In the genomic region with DNA sequence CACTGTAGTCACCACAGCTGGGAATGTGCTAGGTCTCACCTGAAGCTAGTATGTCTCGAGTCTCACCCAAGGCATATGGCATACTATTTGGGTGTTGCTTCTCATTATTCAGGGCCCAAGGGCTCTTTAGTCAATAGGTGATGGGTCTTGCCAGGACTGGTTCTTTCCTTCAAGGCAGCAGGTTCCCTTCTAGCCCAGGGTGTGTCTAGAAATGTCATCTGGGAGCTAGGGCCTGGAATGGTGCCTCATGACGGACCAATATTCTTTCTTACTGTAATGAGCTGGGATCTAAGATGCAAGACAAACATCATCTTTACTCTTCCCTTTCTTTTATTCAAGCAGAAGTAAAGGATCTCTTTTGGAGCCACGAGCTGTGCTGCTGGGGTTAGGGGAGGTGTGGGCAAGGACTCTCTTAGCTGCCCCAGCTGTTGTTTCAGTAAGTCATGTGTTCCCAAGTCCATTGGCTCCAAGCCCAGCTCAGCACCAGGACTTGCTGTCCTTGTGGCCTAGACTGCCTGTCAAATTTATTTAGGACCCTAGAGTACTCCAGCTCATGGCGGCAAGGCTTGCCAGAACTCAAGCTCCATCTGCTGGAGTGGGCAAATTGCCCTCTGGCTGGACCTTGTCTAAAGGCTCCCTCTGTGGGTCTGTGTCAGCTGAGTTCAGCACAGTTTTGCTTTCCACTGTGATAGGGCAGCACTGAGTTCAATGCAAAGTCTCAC, we compare ENCODE assay signal across 6 cellular contexts.
DNase-seq lines count a peak whose midpoint lies in the region; ATAC-seq and TF ChIP-seq lines count a peak whose summit lies in the region.
"Not testable (repeated sequence)": the region's sequence is repeated elsewhere in the genome, so short reads cannot be mapped to it uniquely, and the experiment has no call there.

No MANE protein-coding gene starts in this region.

- TF ChIP-seq POLR2A in gastroesophageal sphincter (IDR thresholded peaks at IDR 0.05); heart left ventricle (IDR thresholded peaks at IDR 0.05); upper lobe of left lung (IDR thresholded peaks at IDR 0.05): not testable (repeated sequence)

- no CpG with 5 or more reads among the region's 4 CpGs for WGBS in gastroesophageal sphincter (ENCODE audit: low coverage in 1 of 2), 2 donors
- WGBS in heart left ventricle, 4 donors, result 24 to 67% (median 35%) methylated on average over 1 to 2 of the region's 4 CpGs
- 14 to 39% (median 26%) methylated on average over 1 to 2 of the region's 4 CpGs for WGBS in psoas muscle, 3 donors
- WGBS in upper lobe of left lung, 2 donors, result 42% methylated on average over 2 of the region's 4 CpGs; no CpG with 5 or more reads in 1 of the 2 donors

- TF ChIP-seq CTCF in gastroesophageal sphincter (IDR thresholded peaks at IDR 0.05); heart left ventricle (IDR thresholded peaks at IDR 0.05); left ventricle myocardium inferior (IDR thresholded peaks at IDR 0.05; ENCODE audit: borderline replicate concordance); psoas muscle (IDR thresholded peaks at IDR 0.05); upper lobe of left lung (IDR thresholded peaks at IDR 0.05): not testable (repeated sequence)

- H3K36me3 ChIP-seq in gastroesophageal sphincter; heart left ventricle; left ventricle myocardium inferior; psoas muscle (ENCODE audit: insufficient read depth in 1 of 2, low read depth in 1 of 2); upper lobe of left lung: not testable (repeated sequence)

- intact Hi-C loops in heart left ventricle (cut with DNase I); left ventricle myocardium inferior (cut with micrococcal nuclease); psoas muscle (cut with DNase I): not testable (repeated sequence)

- not testable (repeated sequence) for H3K27ac ChIP-seq in gastroesophageal sphincter, heart left ventricle, psoas muscle, upper lobe of left lung
- H3K27ac ChIP-seq in left ventricle myocardium inferior (replicated peaks), result peak overlapping the region; percentile 56

- ATAC-seq in gastroesophageal sphincter (peak; percentile 41), heart left ventricle (peak; percentile 95 to 99 (median 98)), left lobe of liver (peak; percentile 38), psoas muscle (peak; percentile 97 to 98 (median 98)), upper lobe of left lung (ENCODE audit: low FRiP score in 2 of 2) (peak; percentile 52 to 69)

- peak in 1 of 5 donors; percentile 20 for DNase-seq in heart left ventricle
- DNase-seq in left ventricle myocardium inferior, result peak; percentile 16
- DNase-seq in left lobe of liver (ENCODE audit: low spot score); upper lobe of left lung: not testable (repeated sequence)
- peak in 1 of 2 donors; percentile 38 for DNase-seq in psoas muscle

- not testable (repeated sequence) for H3K27me3 ChIP-seq in gastroesophageal sphincter; heart left ventricle; left ventricle myocardium inferior (ENCODE audit: low read depth); psoas muscle (ENCODE audit: insufficient read depth in 3 of 3, low read length in 2 of 3); upper lobe of left lung

- H3K9me3 ChIP-seq in gastroesophageal sphincter; heart left ventricle; left ventricle myocardium inferior (replicated peaks); psoas muscle; upper lobe of left lung: not testable (repeated sequence)

- not testable (repeated sequence) for H3K4me3 ChIP-seq in gastroesophageal sphincter, heart left ventricle, left ventricle myocardium inferior, psoas muscle, upper lobe of left lung

- H3K4me1 ChIP-seq in gastroesophageal sphincter, heart left ventricle, left ventricle myocardium inferior, psoas muscle, upper lobe of left lung: not testable (repeated sequence)

- not testable (repeated sequence) for TF ChIP-seq EP300 in gastroesophageal sphincter (IDR thresholded peaks at IDR 0.05); upper lobe of left lung (IDR thresholded peaks at IDR 0.05)

Comparison
In these comparisons a context has a peak if more than half of its experiments do, and no peak if none do; other contexts are left out.
1. ATAC-seq: peak in every context shown above with its lines; median percentile 98 in heart left ventricle; 98 in psoas muscle; 60 in upper lobe of left lung; 41 in gastroesophageal sphincter; 38 in left lobe of liver.